In the genomic region with DNA sequence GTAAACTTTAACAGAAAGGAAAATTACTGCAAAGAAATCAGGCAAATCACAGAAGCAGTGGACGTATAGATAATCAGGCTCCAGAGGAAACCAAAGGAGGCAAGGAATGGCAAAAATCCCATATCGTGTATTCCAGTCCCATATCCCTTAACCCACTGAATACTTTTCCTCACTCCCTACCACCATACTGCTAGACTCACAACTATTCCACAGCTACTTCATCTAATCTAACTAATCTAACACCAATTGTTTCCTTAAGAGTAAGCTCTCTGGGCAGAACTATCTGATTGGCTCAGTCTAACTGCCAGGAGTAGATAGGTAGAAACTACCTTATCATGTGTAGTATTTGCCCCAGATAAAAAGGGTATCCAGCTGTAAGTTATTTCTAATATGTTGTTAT, we compare ENCODE assay signal across 20 cellular contexts. TPM values are rescaled to one million over a fixed set of nuclear protein-coding genes. Genes with fewer than 3 reads are reported as not detected.
DNase-seq lines count a peak whose midpoint lies in the region; ATAC-seq, FAIRE-seq and TF ChIP-seq lines count a peak whose summit lies in the region.
"Had no signal": no experiment of that assay in that cellular context is flagged by ENCODE, and none has a peak within 500 bp of the region (broad histone marks: within the 10 kb centered on the region; RNA-seq: fewer than 3 reads in every experiment).

No MANE protein-coding gene starts in this region.

- CTCF ChIA-PET in HepG2 (lab: Yijun Ruan, JAX; ENCODE audit: low intra/inter-chr PET ratio, low total read pairs) = no interaction called here

- TF ChIP-seq EP300 in HepG2 (IDR thresholded peaks at IDR 0.05; ENCODE audit: low read depth in 2 of 2, low read length in 2 of 2) = no peak
- no peak for TF ChIP-seq EP300 in HepG2 (CRISPR knock-in tag; IDR thresholded peaks at IDR 0.05; ENCODE audit: borderline replicate concordance)

- DNase-seq in Karpas-422 (peak; percentile 27), endodermal cell (no peak), mesendoderm (peak; percentile 93), HepG2 (ENCODE audit: low spot score) (no peak), osteoblast (ENCODE audit: insufficient read length, low spot score, missing footprints) (no peak), NCI-H446 treated with DMSO at 0.1 percent for 48 hours (lab: John Stamatoyannopoulos, UW) (no peak)
- DNase-seq: ACHN; BE2C; Caco-2; CD4-positive, alpha-beta T cell; GDM1; IMR-90 had no signal

- no peak overlapping the region for H2AK5ac ChIP-seq in mesendoderm (ENCODE audit: low read length)

- H2BK15ac ChIP-seq in mesendoderm (replicated peaks; ENCODE audit: low read depth) = no peak overlapping the region

- no TSS peak for BruUV-seq in HepG2 (replicated peaks; lab: Mats Ljungman, UMichigan)

- no peak for TF ChIP-seq POLR2A in HepG2 (IDR thresholded peaks at IDR 0.05; ENCODE audit: insufficient read depth in 1 of 2, low read depth in 2 of 2, low read length in 2 of 2)

- peaks cover 70% of the 10 kb centered on the region for H3K9me3 Mint-ChIP-seq in endodermal cell

- H4K8ac ChIP-seq in mesendoderm (ENCODE audit: low read depth, low read length) = no peak overlapping the region

- no peaks in the 10 kb centered on the region for H3K36me3 ChIP-seq in Karpas-422 (ENCODE audit: insufficient read depth, low read length)
- H3K36me3 ChIP-seq in endodermal cell (ENCODE audit: control insufficient read depth, insufficient read depth, low read length) = peaks cover 23% of the 10 kb centered on the region
- no peaks in the 10 kb centered on the region for H3K36me3 ChIP-seq in mesendoderm (ENCODE audit: control insufficient read depth, insufficient read depth, low read length)
- no peaks in the 10 kb centered on the region for H3K36me3 ChIP-seq in HepG2 (replicated peaks in 1 of 2; ENCODE audit: control insufficient read depth in 1 of 2, insufficient read depth in 2 of 2, low read length in 2 of 2)
- H3K36me3 ChIP-seq in osteoblast (ENCODE audit: insufficient read depth, low read length) = no peaks in the 10 kb centered on the region
- H3K36me3 ChIP-seq: BE2C, HAP-1 had no signal

- H3K18ac ChIP-seq in mesendoderm (ENCODE audit: low read length) = no peak overlapping the region

- WGBS in endodermal cell (ENCODE audit: insufficient coverage in 1 of 2, insufficient read length in 1 of 2), 2 experiments = 61 to 63% methylated on average over 2 of the region's 2 CpGs
- WGBS in mesendoderm (ENCODE audit: extremely low coverage, insufficient coverage, low lambda C conversion rate) = no CpG with 5 or more reads among the region's 2 CpGs
- WGBS in HepG2 (ENCODE audit: low lambda C conversion rate) = 97% methylated on average over 2 of the region's 2 CpGs

- H3K9me3 ChIP-seq in Karpas-422 (ENCODE audit: low read length) (peaks cover 5% of the 10 kb centered on the region), endodermal cell (ENCODE audit: control insufficient read depth, low read length) (peaks cover 72% of the 10 kb centered on the region), HepG2 (ENCODE audit: low read length) (peaks cover 6% of the 10 kb centered on the region; the same call in 1 of the 2 replicates), osteoblast (ENCODE audit: low read depth, low read length) (no peaks in the 10 kb centered on the region)
- H3K9me3 ChIP-seq: BE2C, HAP-1 had no signal

- H3K79me1 ChIP-seq in mesendoderm (ENCODE audit: low read length) = no peaks in the 10 kb centered on the region

- H3K4me3 ChIP-seq in Karpas-422 (ENCODE audit: low read length) (no peak overlapping the region), endodermal cell (ENCODE audit: low read length) (no peak overlapping the region), mesendoderm (ENCODE audit: low read length) (no peak overlapping the region), HepG2 (replicated peaks in 1 of 3; ENCODE audit: insufficient read depth in 1 of 3, low read depth in 2 of 3, low read length in 3 of 3) (no peak overlapping the region), osteoblast (ENCODE audit: insufficient read depth, low read length) (no peak overlapping the region)
- H3K4me3 ChIP-seq: HAP-1, K562 had no signal

- H2AFZ ChIP-seq in Karpas-422 (ENCODE audit: low read length) = no peak overlapping the region
- no peak overlapping the region for H2AFZ ChIP-seq in HepG2 (ENCODE audit: low read length)
- H2AFZ ChIP-seq in osteoblast (ENCODE audit: low read length) = no peak overlapping the region

- no peak overlapping the region for H4K5ac ChIP-seq in mesendoderm (ENCODE audit: low read length)

- H3K79me2 ChIP-seq in Karpas-422 (ENCODE audit: low read length) = no peaks in the 10 kb centered on the region; the same call in 1 of the 2 replicates
- H3K79me2 ChIP-seq in mesendoderm (ENCODE audit: control insufficient read depth, insufficient read depth, low read length) = no peaks in the 10 kb centered on the region
- H3K79me2 ChIP-seq in HepG2 (ENCODE audit: insufficient read depth, low read length) = no peaks in the 10 kb centered on the region
- peaks cover 11% of the 10 kb centered on the region for H3K79me2 ChIP-seq in osteoblast (ENCODE audit: insufficient read depth, low read length)

- FAIRE-seq in HepG2 (lab: Jason Lieb, UNC) = no peak
- FAIRE-seq: A204.1, D721Med, GM12892, GM18507, K562 had no signal

- no peak for TF ChIP-seq RAD21 in HepG2 (CRISPR knock-in tag; IDR thresholded peaks at IDR 0.05)

- H2BK120ac ChIP-seq in mesendoderm (ENCODE audit: low read depth, low read length) = no peak overlapping the region

- no peak for TF ChIP-seq CTCF in endodermal cell (conservative IDR thresholded peaks at IDR 0.05)
- no peak for TF ChIP-seq CTCF in HepG2 (CRISPR knock-in tag; IDR thresholded peaks at IDR 0.05)
- no peak for TF ChIP-seq CTCF in osteoblast (IDR thresholded peaks at IDR 0.05; ENCODE audit: extremely low read depth, low read depth, low read length)

- H3K9me2 ChIP-seq in Karpas-422 (replicated peaks; ENCODE audit: insufficient read depth, low read length) = 0 out of 2 replicates have a peak, but pooled peaks cover 2% of the 10 kb centered on the region

- intact Hi-C loops in HepG2 (cut with micrococcal nuclease; ENCODE audit: unreplicated experiment) = no loop called here

- in situ Hi-C loops in HepG2 (cut with HindIII; ENCODE audit: extremely low pct_ligation_motif_present, low pct_unique_long_range_greater_than_20kb) = no loop called here

- H3K4me2 ChIP-seq in Karpas-422 (ENCODE audit: low read depth, low read length, poor library complexity, severe bottlenecking) (no peak overlapping the region), mesendoderm (ENCODE audit: low read length) (no peak overlapping the region), HepG2 (ENCODE audit: low read depth, low read length) (no peak overlapping the region), osteoblast (ENCODE audit: insufficient read depth, low read length) (no peak overlapping the region)

- POLR2A ChIA-PET in HepG2 (lab: Yijun Ruan, JAX) = no interaction called here

- peaks cover 42% of the 10 kb centered on the region for H3K36me3 Mint-ChIP-seq in endodermal cell (ENCODE audit: low read depth)

- H3K9ac ChIP-seq in Karpas-422 (ENCODE audit: low read length) (no peak overlapping the region), endodermal cell (ENCODE audit: extremely low read depth, low read length, poor library complexity, severe bottlenecking) (peak overlapping the region; percentile 11), mesendoderm (ENCODE audit: low read length) (no peak overlapping the region), HepG2 (ENCODE audit: insufficient read depth, low read depth, low read length) (no peak overlapping the region)

- no peak overlapping the region for H2BK5ac ChIP-seq in mesendoderm (ENCODE audit: low read length)

- no peak for ATAC-seq in HepG2
- ATAC-seq: K562 had no signal

- H3K56ac ChIP-seq in mesendoderm (ENCODE audit: low read length) = no peak overlapping the region

- H4K20me1 ChIP-seq in Karpas-422 (ENCODE audit: insufficient read depth, low read depth, low read length) (0 out of 2 replicates have a peak, but pooled peaks cover 3% of the 10 kb centered on the region), HepG2 (ENCODE audit: insufficient read depth, low read length) (no peaks in the 10 kb centered on the region), osteoblast (ENCODE audit: insufficient read depth, low read length) (no peaks in the 10 kb centered on the region)

- H3K27ac ChIP-seq in Karpas-422 (ENCODE audit: low read length) = no peak overlapping the region
- H3K27ac ChIP-seq in endodermal cell (ENCODE audit: low read depth, low read length) = no peak overlapping the region
- no peak overlapping the region for H3K27ac ChIP-seq in mesendoderm (ENCODE audit: low read depth, low read length)
- no peak overlapping the region for H3K27ac ChIP-seq in HepG2 (ENCODE audit: extremely low read length, insufficient read depth, low read length)
- no peak overlapping the region for H3K27ac ChIP-seq in osteoblast (ENCODE audit: low read depth, low read length)
- H3K27ac ChIP-seq: C4-2B, HL-60 had no signal

- H3K4ac ChIP-seq in mesendoderm (ENCODE audit: low read depth, low read length) = no peak overlapping the region

- H3K27ac Mint-ChIP-seq in endodermal cell = peak overlapping the region; percentile 86
- H3K27ac Mint-ChIP-seq: CD4-positive, alpha-beta T cell had no signal

- H3K4me1 Mint-ChIP-seq in endodermal cell = peaks cover 10% of the 10 kb centered on the region

- no peak overlapping the region for H3K4me3 Mint-ChIP-seq in endodermal cell
- H3K4me3 Mint-ChIP-seq: CD4-positive, alpha-beta T cell had no signal

- H3K27me3 ChIP-seq in Karpas-422 (ENCODE audit: low read length) (no peaks in the 10 kb centered on the region), endodermal cell (ENCODE audit: control insufficient read depth, insufficient read depth, low read length, poor library complexity, severe bottlenecking) (no peaks in the 10 kb centered on the region), mesendoderm (ENCODE audit: insufficient read depth, low read length, poor library complexity) (no peaks in the 10 kb centered on the region), HepG2 (ENCODE audit: control insufficient read depth in 1 of 2, insufficient read depth in 2 of 2, low read length in 2 of 2) (no peaks in the 10 kb centered on the region), osteoblast (ENCODE audit: insufficient read depth, low read length) (no peaks in the 10 kb centered on the region)
- H3K27me3 ChIP-seq: BE2C had no signal

- no peaks in the 10 kb centered on the region for H3K27me3 Mint-ChIP-seq in endodermal cell (ENCODE audit: insufficient read depth)
- H3K27me3 Mint-ChIP-seq: CD4-positive, alpha-beta T cell had no signal

- no peaks in the 10 kb centered on the region for H3K4me1 ChIP-seq in Karpas-422 (ENCODE audit: low read length)
- peaks cover 3% of the 10 kb centered on the region for H3K4me1 ChIP-seq in endodermal cell (ENCODE audit: control insufficient read depth, insufficient read depth, low read length)
- H3K4me1 ChIP-seq in mesendoderm (ENCODE audit: control insufficient read depth, low read depth, low read length) = no peaks in the 10 kb centered on the region
- peaks cover 7% of the 10 kb centered on the region; the same call in 1 of the 2 replicates for H3K4me1 ChIP-seq in HepG2 (ENCODE audit: insufficient read depth, low read length)
- no peaks in the 10 kb centered on the region for H3K4me1 ChIP-seq in osteoblast (ENCODE audit: insufficient read depth, low read length)
- H3K4me1 ChIP-seq: BE2C, Caco-2 had no signal

- no peak overlapping the region for H3K23ac ChIP-seq in mesendoderm (ENCODE audit: low read length)

RNA-seq across cellular contexts. Expression of a gene that starts 16.3 kb away (rescaled TPM):
- total RNA-seq in Karpas-422 (2014; rRNA removed; shearing (Covaris generic); ENCODE audit: low replicate concordance) = 15.3 and 20.8 TPM in 2 replicates
- 10 to 100 TPM; 11.8 to 25.1 TPM for total RNA-seq in endodermal cell
- 6.9 TPM for polyA plus RNA-seq in endodermal cell (2013, experiment 1 of 2)
- polyA plus RNA-seq in endodermal cell (2013, experiment 2 of 2) = 8.1 TPM
- 9.4 TPM for polyA plus RNA-seq in mesendoderm (2013, experiment 1 of 2)
- polyA plus RNA-seq in mesendoderm (2013, experiment 2 of 2) = 9.5 TPM
- total RNA-seq in HepG2 (2016; rRNA removed; fragmentation: Illumina TruSeq; extraction: Trizol) = 4.6 and 5.2 TPM in 2 replicates
- total RNA-seq in HepG2 (2016; cell fraction: cytosol; rRNA removed; fragmentation: Illumina TruSeq; extraction: Trizol; ENCODE audit: low read depth) = 14.2 and 15.9 TPM in 2 replicates
- total RNA-seq in HepG2 (2016; cell fraction: insoluble cytoplasmic fraction; rRNA removed; fragmentation: Illumina TruSeq; extraction: Trizol) = 4.7 and 5.5 TPM in 2 replicates
- total RNA-seq in HepG2 (2016; cell fraction: membrane; rRNA removed; fragmentation: Illumina TruSeq; extraction: Trizol) = 9.0 and 11.8 TPM in 2 replicates
- 18.6 and 20.4 TPM in 2 replicates for total RNA-seq in HepG2 (2016; cell fraction: nucleus; rRNA removed; fragmentation: Illumina TruSeq; extraction: Trizol)
- polyA plus RNA-seq in HepG2 (2011; rRNA removed) = 1.8 and 2.9 TPM in 2 replicates
- 0.97 and 1.0 TPM in 2 replicates for polyA plus RNA-seq in HepG2 (2011; cell fraction: cytosol; rRNA removed)
- polyA plus RNA-seq in HepG2 (2011; cell fraction: nucleus; rRNA removed) = 4.3 TPM in 2 replicates
- polyA plus RNA-seq in HepG2 (2012) = 1.7 and 2.0 TPM in 2 replicates
- 0.53 and 0.58 TPM in 2 replicates for polyA plus RNA-seq in HepG2 (2016; cell fraction: cytosol; fragmentation: Illumina TruSeq; extraction: Trizol; ENCODE audit: low read depth)
- polyA plus RNA-seq in HepG2 (2016; cell fraction: insoluble cytoplasmic fraction; fragmentation: Illumina TruSeq; extraction: Trizol; ENCODE audit: low read depth) = 2.5 and 2.8 TPM in 2 replicates
- polyA plus RNA-seq in HepG2 (2016; cell fraction: membrane; fragmentation: Illumina TruSeq; extraction: Trizol; ENCODE audit: low read depth) = 1.5 and 2.0 TPM in 2 replicates
- 5.1 and 6.1 TPM in 2 replicates for polyA plus RNA-seq in HepG2 (2016; cell fraction: nucleus; fragmentation: Illumina TruSeq; extraction: Trizol; ENCODE audit: insufficient read depth, low read depth)
- 9.9 and 26.1 TPM in 2 replicates for polyA minus RNA-seq in HepG2 (2011; rRNA and poly(A)+ RNA removed; ENCODE audit: low replicate concordance)
- 2.5 and 4.6 TPM in 2 replicates for polyA minus RNA-seq in HepG2 (2011; cell fraction: cytosol; rRNA and poly(A)+ RNA removed)
- 44.1 and 49.7 TPM in 2 replicates for polyA minus RNA-seq in HepG2 (2011; cell fraction: nucleus; rRNA and poly(A)+ RNA removed)
- total RNA-seq in osteoblast = 16.3 and 18.3 TPM in 2 replicates

RNA-seq across cellular contexts. Expression of a gene that starts 16.8 kb away (rescaled TPM):
- total RNA-seq in Karpas-422 (2014; rRNA removed; shearing (Covaris generic); ENCODE audit: low replicate concordance) = 141 and 208 TPM in 2 replicates
- 100 to 1,000 TPM; 160 to 259 TPM for total RNA-seq in endodermal cell
- 235 TPM for polyA plus RNA-seq in endodermal cell (2013, experiment 1 of 2)
- 226 TPM for polyA plus RNA-seq in endodermal cell (2013, experiment 2 of 2)
- 202 TPM for polyA plus RNA-seq in mesendoderm (2013, experiment 1 of 2)
- polyA plus RNA-seq in mesendoderm (2013, experiment 2 of 2) = 203 TPM
- 415 and 596 TPM in 2 replicates for total RNA-seq in HepG2 (2016; rRNA removed; fragmentation: Illumina TruSeq; extraction: Trizol)
- total RNA-seq in HepG2 (2016; cell fraction: cytosol; rRNA removed; fragmentation: Illumina TruSeq; extraction: Trizol; ENCODE audit: low read depth) = 85.4 and 99.8 TPM in 2 replicates
- 405 and 611 TPM in 2 replicates for total RNA-seq in HepG2 (2016; cell fraction: insoluble cytoplasmic fraction; rRNA removed; fragmentation: Illumina TruSeq; extraction: Trizol)
- 96.5 and 110 TPM in 2 replicates for total RNA-seq in HepG2 (2016; cell fraction: membrane; rRNA removed; fragmentation: Illumina TruSeq; extraction: Trizol)
- 230 and 233 TPM in 2 replicates for total RNA-seq in HepG2 (2016; cell fraction: nucleus; rRNA removed; fragmentation: Illumina TruSeq; extraction: Trizol)
- 203 and 293 TPM in 2 replicates for polyA plus RNA-seq in HepG2 (2011; rRNA removed)
- polyA plus RNA-seq in HepG2 (2011; cell fraction: cytosol; rRNA removed) = 203 and 248 TPM in 2 replicates
- 56.7 and 75.3 TPM in 2 replicates for polyA plus RNA-seq in HepG2 (2011; cell fraction: nucleus; rRNA removed)
- polyA plus RNA-seq in HepG2 (2012) = 158 and 206 TPM in 2 replicates
- polyA plus RNA-seq in HepG2 (2016; cell fraction: cytosol; fragmentation: Illumina TruSeq; extraction: Trizol; ENCODE audit: low read depth) = 61.0 and 66.0 TPM in 2 replicates
- 513 and 532 TPM in 2 replicates for polyA plus RNA-seq in HepG2 (2016; cell fraction: insoluble cytoplasmic fraction; fragmentation: Illumina TruSeq; extraction: Trizol; ENCODE audit: low read depth)
- 81.4 and 84.3 TPM in 2 replicates for polyA plus RNA-seq in HepG2 (2016; cell fraction: membrane; fragmentation: Illumina TruSeq; extraction: Trizol; ENCODE audit: low read depth)
- 260 and 264 TPM in 2 replicates for polyA plus RNA-seq in HepG2 (2016; cell fraction: nucleus; fragmentation: Illumina TruSeq; extraction: Trizol; ENCODE audit: insufficient read depth, low read depth)
- polyA minus RNA-seq in HepG2 (2011; rRNA and poly(A)+ RNA removed; ENCODE audit: low replicate concordance) = 112 and 123 TPM in 2 replicates
- polyA minus RNA-seq in HepG2 (2011; cell fraction: cytosol; rRNA and poly(A)+ RNA removed) = 111 and 121 TPM in 2 replicates
- polyA minus RNA-seq in HepG2 (2011; cell fraction: nucleus; rRNA and poly(A)+ RNA removed) = 112 and 144 TPM in 2 replicates
- total RNA-seq in osteoblast = 122 and 132 TPM in 2 replicates

Comparison
In these comparisons a context has a peak if more than half of its experiments do, and no peak if none do; other contexts are left out.
1. DNase-seq: peak in Karpas-422 (single experiment) and mesendoderm (single experiment); none in endodermal cell (single experiment), HepG2 (single experiment), osteoblast (single experiment) and NCI-H446 treated with DMSO at 0.1 percent for 48 hours (single experiment).